Comparison of ENCODE assay signal across 28 cellular contexts in genomic region chr3:24857945-24858344, GRCh38.
"Had no signal": no experiment of that assay in that cellular context is flagged by ENCODE, and none has a peak within 500 bp of the region (broad histone marks: within the 10 kb centered on the region; RNA-seq: fewer than 3 reads in every experiment).

No MANE protein-coding gene starts in this region.

- ATAC-seq: effector memory CD8-positive, alpha-beta T cell; esophagus mucosa; foreskin keratinocyte; gastrocnemius medialis; gastroesophageal sphincter; heart left ventricle; heart right ventricle had no signal

- FAIRE-seq: colon, endometrium, endothelial cell of umbilical vein, frontal cortex had no signal

- H3K27ac ChIP-seq: colonic mucosa, coronary artery, dorsolateral prefrontal cortex, epithelial cell of prostate, esophagus muscularis mucosa, esophagus squamous epithelium, foreskin keratinocyte, gastrocnemius medialis, gastroesophageal sphincter, heart left ventricle, heart right ventricle had no signal

- H3K36me3 ChIP-seq: colonic mucosa, esophagus muscularis mucosa, esophagus squamous epithelium, gastrocnemius medialis, gastroesophageal sphincter, heart left ventricle, heart right ventricle had no signal

- H3K27me3 ChIP-seq: colonic mucosa, dorsolateral prefrontal cortex, esophagus muscularis mucosa, esophagus squamous epithelium, foreskin keratinocyte, gastrocnemius medialis, gastroesophageal sphincter, heart left ventricle had no signal

- H3K9me3 ChIP-seq: colonic mucosa, esophagus muscularis mucosa, esophagus squamous epithelium, gastrocnemius medialis, gastroesophageal sphincter, heart left ventricle, heart right ventricle had no signal

- H3K4me1 ChIP-seq: colonic mucosa, esophagus squamous epithelium, foreskin keratinocyte, gastrocnemius medialis, gastroesophageal sphincter, heart left ventricle, heart right ventricle had no signal

- H3K4me3 ChIP-seq: colonic mucosa, coronary artery, dorsolateral prefrontal cortex, esophagus muscularis mucosa, esophagus squamous epithelium, gastrocnemius medialis, gastroesophageal sphincter, heart left ventricle, heart right ventricle had no signal

- DNase-seq: colonic mucosa; cortex of kidney; dermis blood vessel endothelial cell; dorsolateral prefrontal cortex; effector CD4-positive, alpha-beta T cell; effector CD8-positive, alpha-beta T cell; effector memory CD4-positive, alpha-beta T cell; effector memory CD8-positive, alpha-beta T cell; endodermal cell; erythroblast; esophagus squamous epithelium; foreskin fibroblast; foreskin keratinocyte; foreskin melanocyte; gastrocnemius medialis; glutamatergic neuron; head of caudate nucleus; heart left ventricle; heart right ventricle had no signal
